In the genomic region with DNA sequence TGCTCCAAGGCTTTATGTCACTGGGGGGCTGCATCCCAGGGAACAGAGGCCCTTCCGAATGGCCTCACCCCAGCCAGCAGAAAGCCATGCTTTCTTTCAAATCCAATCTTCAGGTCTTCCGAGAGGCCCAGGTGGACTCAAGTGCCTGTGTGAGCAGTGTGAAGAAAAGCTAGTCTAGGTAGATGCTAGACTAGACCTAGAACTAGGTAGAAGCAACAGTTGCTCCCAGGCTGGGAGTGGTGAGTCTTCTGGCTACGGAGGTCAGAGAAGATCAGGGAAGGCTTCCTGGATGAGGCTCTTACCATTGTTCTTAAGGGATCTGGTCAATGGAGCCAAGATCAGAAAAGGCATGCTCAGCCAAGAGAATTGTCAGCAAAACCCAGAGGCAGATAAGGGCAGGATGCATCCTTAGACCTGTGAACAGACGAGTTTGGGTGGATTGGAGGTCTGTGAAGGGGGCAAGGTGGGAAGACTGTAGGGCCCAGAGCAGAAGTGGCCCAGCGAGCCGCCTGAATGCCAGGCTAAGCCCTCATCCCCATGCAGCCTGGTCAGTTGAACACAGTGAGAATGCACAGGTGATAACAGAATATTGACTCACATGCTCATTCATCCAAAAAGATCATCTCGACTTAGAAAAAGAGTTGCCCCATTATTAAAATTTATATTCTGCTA, we compare ENCODE assay signal across 12 cellular contexts.
A peak's percentile ranks its signal among the peaks of the same experiment; 100 is the strongest.
DNase-seq lines count a peak whose midpoint lies in the region; FAIRE-seq and TF ChIP-seq lines count a peak whose summit lies in the region.
"Had no signal": no experiment of that assay in that cellular context is flagged by ENCODE, and none has a peak within 500 bp of the region (broad histone marks: within the 10 kb centered on the region; RNA-seq: fewer than 3 reads in every experiment).

No MANE protein-coding gene starts in this region.

- POLR2A ChIA-PET in MCF 10A (lab: Yijun Ruan, JAX): no interaction called here

- H3K27ac ChIP-seq in breast epithelium (no peak overlapping the region), adrenal gland (peak overlapping the region in 3 of 5 donors; percentile 66 to 87 (median 73)), kidney (ENCODE audit: low read depth in 2 of 2, low read length in 2 of 2) (no peak overlapping the region), temporal lobe (ENCODE audit: low read depth, low read length) (peak overlapping the region; percentile 93)

- H3K27me3 ChIP-seq in breast epithelium (no peaks in the 10 kb centered on the region), adrenal gland (no peaks in the 10 kb centered on the region)

- TF ChIP-seq CTCF in MCF 10A (IDR thresholded peaks at IDR 0.05; ENCODE audit: unreplicated experiment) (no peak), breast epithelium (IDR thresholded peaks at IDR 0.05) (no peak), adrenal gland (IDR thresholded peaks at IDR 0.05) (no peak), kidney (IDR thresholded peaks at IDR 0.05; ENCODE audit: borderline replicate concordance, extremely low read depth, insufficient read depth) (no peak)

- H3K4me1 ChIP-seq in breast epithelium (no peaks in the 10 kb centered on the region), adrenal gland (replicated peaks in 1 of 2) (peaks cover 20 to 65% of the 10 kb centered on the region in 2 donors), kidney (ENCODE audit: control insufficient read depth in 1 of 2, insufficient read depth in 1 of 2, low read depth in 1 of 2, low read length in 2 of 2) (peaks cover 11 to 34% of the 10 kb centered on the region in 2 donors)

- H3K36me3 ChIP-seq in breast epithelium (no peaks in the 10 kb centered on the region), adrenal gland (replicated peaks in 1 of 2) (no peaks in the 10 kb centered on the region), kidney (ENCODE audit: control insufficient read depth in 1 of 2, insufficient read depth in 2 of 2, low read length in 2 of 2) (no peaks in the 10 kb centered on the region)

- intact Hi-C loops in MCF 10A (cut with micrococcal nuclease): no loop called here
- intact Hi-C loops in breast epithelium (cut with DNase I; ENCODE audit: low total_unique reads): no loop called here
- intact Hi-C loops in adrenal gland (cut with DNase I): loop anchor here in 1 of 2 donors (10.0 kb wide), 1 partner anchor 105 kb away; no protein-coding TSS in a partner anchor
- intact Hi-C loops in kidney (cut with DNase I): loop anchor here (10.0 kb wide), 2 partner anchors 55 to 105 kb away; no protein-coding TSS in a partner anchor

- no peaks in the 10 kb centered on the region for H3K27me3 Mint-ChIP-seq in MCF 10A (ENCODE audit: insufficient read depth, unreplicated experiment)

- H3K36me3 Mint-ChIP-seq in MCF 10A (ENCODE audit: insufficient read depth, unreplicated experiment): peaks cover 25% of the 10 kb centered on the region
- H3K36me3 Mint-ChIP-seq: WTC11 had no signal

- DNase-seq in MCF 10A (ENCODE audit: unreplicated experiment) (no peak), breast epithelium (ENCODE audit: low spot score in 2 of 2) (no peak), adrenal gland (peak in 1 of 7 donors; percentile 11), kidney (peak; percentile 23), NCI-H1694 (lab: John Stamatoyannopoulos, UW) (no peak), SKM-1 treated with dmso at 0.1 percent for 144 hours (lab: John Stamatoyannopoulos, UW; ENCODE audit: unreplicated experiment) (no peak), NCI-H2227 treated with DMSO at 0.1 percent for 48 hours (lab: John Stamatoyannopoulos, UW) (no peak)
- DNase-seq: GDM1, SHP77 treated with DMSO at 0.1 percent for 48 hours had no signal

- no peak for FAIRE-seq in kidney (lab: Jason Lieb, UNC)

- no peaks in the 10 kb centered on the region for H3K9me3 ChIP-seq in breast epithelium
- H3K9me3 ChIP-seq in adrenal gland (replicated peaks in 1 of 3): no peaks in the 10 kb centered on the region
- no peaks in the 10 kb centered on the region for H3K9me3 ChIP-seq in kidney (ENCODE audit: control insufficient read depth in 1 of 2, low read length in 2 of 2)

- CTCF ChIA-PET in MCF 10A (lab: Yijun Ruan, JAX): interaction anchor here (1.1 kb wide), 1 partner anchor 364 kb away, joined by 3 read pairs; no protein-coding TSS in a partner anchor

- TF ChIP-seq POLR2A in breast epithelium (IDR thresholded peaks at IDR 0.05) (no peak), adrenal gland (IDR thresholded peaks at IDR 0.05) (no peak)

- H3K9me3 Mint-ChIP-seq in MCF 10A (ENCODE audit: unreplicated experiment): no peaks in the 10 kb centered on the region
- H3K9me3 Mint-ChIP-seq: activated T-helper 2 cell treated with anti-CD3 and anti-CD28 coated beads, Interferon-gamma antibody, Interleukin-2, Interleukin-4, amounts not matched to agents 10 μg/mL and 5 μg/mL and 100 μg/mL, durations not matched to agents 14 hours and 24 hours and 36 hours; WTC11 had no signal

- 79 to 93% (median 82%) methylated on average over 6 to 7 of the region's 7 CpGs for WGBS in adrenal gland, 4 donors

- peaks cover 27% of the 10 kb centered on the region for H3K4me1 Mint-ChIP-seq in MCF 10A (ENCODE audit: insufficient read depth, unreplicated experiment)

- no peak overlapping the region for H3K4me3 Mint-ChIP-seq in MCF 10A (ENCODE audit: unreplicated experiment)
- H3K4me3 Mint-ChIP-seq: WTC11 had no signal

- BruUV-seq in MCF 10A (replicated peaks; lab: Mats Ljungman, UMichigan): no TSS peak

- H3K9ac ChIP-seq in kidney (ENCODE audit: low read length in 2 of 2): no peak overlapping the region

- peak overlapping the region; percentile 33 for H3K27ac Mint-ChIP-seq in MCF 10A (ENCODE audit: low read depth, unreplicated experiment)

- no peak overlapping the region for H3K4me3 ChIP-seq in breast epithelium
- H3K4me3 ChIP-seq in adrenal gland: no peak overlapping the region
- H3K4me3 ChIP-seq in kidney (ENCODE audit: low read length in 2 of 2): no peak overlapping the region

Comparison
In these comparisons a context has a peak if more than half of its experiments do, and no peak if none do; other contexts are left out.
1. H3K27ac ChIP-seq: peak in adrenal gland (3 of 5) and temporal lobe (single experiment); none in breast epithelium (0 of 2) and kidney (0 of 2).